Comparison of ENCODE assay signal across 12 cellular contexts in genomic region chr19:56114711-56115110, GRCh38. TPM values are rescaled to one million over a fixed set of nuclear protein-coding genes. Genes with fewer than 3 reads are reported as not detected.
DNase-seq lines count a peak whose midpoint lies in the region; ATAC-seq, FAIRE-seq and TF ChIP-seq lines count a peak whose summit lies in the region.
"Had no signal": no experiment of that assay in that cellular context is flagged by ENCODE, and none has a peak within 500 bp of the region (broad histone marks: within the 10 kb centered on the region; RNA-seq: fewer than 3 reads in every experiment).

No MANE protein-coding gene starts in this region.

- H3K23me2 ChIP-seq in H1 (ENCODE audit: low read depth, low read length) = no peaks in the 10 kb centered on the region

- H2BK120ac ChIP-seq in H1 (replicated peaks; ENCODE audit: low read depth, low read length) = no peak overlapping the region

- peaks cover 20% of the 10 kb centered on the region for H3K79me1 ChIP-seq in H1 (ENCODE audit: low read depth, low read length)

- 0 out of 3 replicates have a peak, but pooled peaks of 1 of the 2 experiments have one; percentile 17 for TF ChIP-seq POLR2A in H1 (IDR thresholded peaks at IDR 0.05; ENCODE audit: control extremely low read depth in 1 of 2, low read depth in 2 of 2, low read length in 2 of 2)

- CTCF ChIA-PET in H1 (lab: Charles Lee; ENCODE audit: partially characterized antibody) = interaction anchor here (0.9 to 2.0 kb wide), 4 partner anchors 12 to 48 kb away, joined by 3 to 6 read pairs (median 3); no protein-coding TSS in a partner anchor
- CTCF ChIA-PET in activated CD8-positive, alpha-beta memory T cell treated with anti-CD3 and anti-CD28 coated beads, Interleukin-2, amount 10 ng/mL, durations not matched to agents 7 days and 5 days (lab: Charles Lee) = no interaction called here

- POLR2A ChIA-PET in H1 (lab: Charles Lee; ENCODE audit: partially characterized antibody) = interaction anchor here (0.6 to 2.3 kb wide), 5 partner anchors 10 to 139 kb away, joined by 3 to 7 read pairs (median 3); no protein-coding TSS in a partner anchor

- no peak for TF ChIP-seq EP300 in H1 (IDR thresholded peaks at IDR 0.05; ENCODE audit: borderline replicate concordance in 1 of 2, low read depth in 2 of 2, low read length in 2 of 2)

- DNase-seq in T-helper 1 cell (no peak), HFFc6 (no peak), H1 (ENCODE audit: low read depth in 1 of 2, low spot score in 2 of 2) (no peak), osteoblast (ENCODE audit: insufficient read length, low spot score, missing footprints) (peak; percentile 55), endothelial cell (ENCODE audit: low spot score) (no peak)
- DNase-seq in activated CD8-positive, alpha-beta memory T cell treated with anti-CD3 and anti-CD28 coated beads, Interleukin-2, amount 10 ng/mL, durations not matched to agents 7 days and 5 days = no peak
- DNase-seq: foreskin melanocyte, NCI-H1694 treated with DMSO at 0.1 percent for 48 hours, SHP77 had no signal

- no peak overlapping the region for H2AFZ ChIP-seq in H1 (ENCODE audit: low read length)
- no peak overlapping the region for H2AFZ ChIP-seq in osteoblast (ENCODE audit: low read length)

- TF ChIP-seq CTCF in HFFc6 (IDR thresholded peaks at IDR 0.05) (no peak), H1 (IDR thresholded peaks at IDR 0.05; ENCODE audit: control extremely low read depth in 1 of 3, insufficient read depth in 1 of 3, low read depth in 1 of 3, low read length in 3 of 3) (no peak), osteoblast (IDR thresholded peaks at IDR 0.05; ENCODE audit: extremely low read depth, low read depth, low read length) (no peak), endothelial cell (IDR thresholded peaks at IDR 0.05; ENCODE audit: unreplicated experiment) (no peak)

- H2BK15ac ChIP-seq in H1 (ENCODE audit: low read length) = no peak overlapping the region

- peak overlapping the region; percentile 66; the same call in 1 of the 2 replicates for H2BK5ac ChIP-seq in H1 (ENCODE audit: low read depth, low read length)

- H3K27me3 Mint-ChIP-seq in T-helper 1 cell treated with Interleukin-12 subunit alpha and Interleukin-12 subunit beta and Interleukin-4 antibody, amounts not matched to agents 30 μg/mL and 1 μg/mL, for 36 hours (ENCODE audit: low read depth) = no peaks in the 10 kb centered on the region
- H3K27me3 Mint-ChIP-seq in HFFc6 (ENCODE audit: insufficient read depth) (peaks cover 1% of the 10 kb centered on the region), endothelial cell (ENCODE audit: unreplicated experiment) (peaks cover 15% of the 10 kb centered on the region)
- H3K27me3 Mint-ChIP-seq in activated CD8-positive, alpha-beta memory T cell treated with anti-CD3 and anti-CD28 coated beads, Interleukin-2, amount 10 ng/mL, durations not matched to agents 7 days and 5 days = no peaks in the 10 kb centered on the region

- H3K4me3 ChIP-seq in H1 (ENCODE audit: extremely low read depth in 1 of 4, insufficient read depth in 2 of 4, low read depth in 3 of 4, low read length in 4 of 4) = no peak overlapping the region
- H3K4me3 ChIP-seq in osteoblast (ENCODE audit: insufficient read depth, low read length) = no peak overlapping the region

- H4K20me1 ChIP-seq in H1 (replicated peaks in 1 of 2; ENCODE audit: control insufficient read depth in 1 of 2, insufficient read depth in 2 of 2, low read length in 2 of 2) = peaks cover 45 to 52% of the 10 kb centered on the region in 2 experiments
- H4K20me1 ChIP-seq in osteoblast (ENCODE audit: insufficient read depth, low read length) = peaks cover 84% of the 10 kb centered on the region

- WGBS in H1 (ENCODE audit: extremely low coverage in 1 of 2, insufficient coverage in 1 of 2, insufficient read length in 1 of 2, insufficient replicate concordance in 2 of 2, low coverage in 1 of 2, low lambda C conversion rate in 2 of 2, missing lambda C conversion rate in 1 of 2), 2 experiments = 90% methylated on average over 10 of the region's 10 CpGs; no CpG with 5 or more reads in 1 of the 2 experiments

- H3K27ac ChIP-seq in H1 (ENCODE audit: low read depth, low read length) (no peak overlapping the region), osteoblast (ENCODE audit: low read depth, low read length) (no peak overlapping the region)

- H3K56ac ChIP-seq in H1 (replicated peaks; ENCODE audit: insufficient read length, low read depth, low read length) = no peak overlapping the region

- no peak overlapping the region for H3K14ac ChIP-seq in H1 (ENCODE audit: insufficient read length)

- H3K9me3 ChIP-seq in H1 (ENCODE audit: insufficient read depth in 2 of 2, low read depth in 1 of 2, low read length in 1 of 2) (no peaks in the 10 kb centered on the region), osteoblast (ENCODE audit: low read depth, low read length) (no peaks in the 10 kb centered on the region)

- H3K27me3 ChIP-seq in H1 (replicated peaks in 1 of 4; ENCODE audit: control insufficient read depth in 3 of 4, extremely low read depth in 1 of 4, insufficient read depth in 3 of 4, low read length in 3 of 4) = no peaks in the 10 kb centered on the region
- H3K27me3 ChIP-seq in osteoblast (ENCODE audit: insufficient read depth, low read length) = no peaks in the 10 kb centered on the region

- H3K79me2 ChIP-seq in H1 (ENCODE audit: control insufficient read depth in 1 of 2, insufficient read depth in 2 of 2, low read length in 2 of 2) (peaks cover 72 to 99% of the 10 kb centered on the region in 2 experiments), osteoblast (ENCODE audit: insufficient read depth, low read length) (peaks cover 97% of the 10 kb centered on the region)

- no peak overlapping the region for H4K8ac ChIP-seq in H1 (ENCODE audit: extremely low read depth, insufficient read depth, low read length)

- H3K4me3 Mint-ChIP-seq in T-helper 1 cell treated with Interleukin-12 subunit alpha and Interleukin-12 subunit beta and Interleukin-4 antibody, amounts not matched to agents 30 μg/mL and 1 μg/mL, for 36 hours = no peak overlapping the region
- H3K4me3 Mint-ChIP-seq in HFFc6 (no peak overlapping the region), endothelial cell (ENCODE audit: unreplicated experiment) (no peak overlapping the region)
- H3K4me3 Mint-ChIP-seq in activated CD8-positive, alpha-beta memory T cell treated with anti-CD3 and anti-CD28 coated beads, Interleukin-2, amount 10 ng/mL, durations not matched to agents 7 days and 5 days = no peak overlapping the region

- H3K23ac ChIP-seq in H1 (ENCODE audit: insufficient read length) = no peak overlapping the region

- peaks cover 33% of the 10 kb centered on the region for H3K4me1 Mint-ChIP-seq in T-helper 1 cell treated with Interleukin-12 subunit alpha and Interleukin-12 subunit beta and Interleukin-4 antibody, amounts not matched to agents 30 μg/mL and 1 μg/mL, for 36 hours (ENCODE audit: low read depth)
- H3K4me1 Mint-ChIP-seq in HFFc6 (ENCODE audit: low read depth) (peaks cover 25% of the 10 kb centered on the region), endothelial cell (ENCODE audit: unreplicated experiment) (peaks cover 40% of the 10 kb centered on the region)
- H3K4me1 Mint-ChIP-seq in activated CD8-positive, alpha-beta memory T cell treated with anti-CD3 and anti-CD28 coated beads, Interleukin-2, amount 10 ng/mL, durations not matched to agents 7 days and 5 days = peaks cover 45% of the 10 kb centered on the region

- no peaks in the 10 kb centered on the region for H3K9me3 Mint-ChIP-seq in T-helper 1 cell treated with Interleukin-12 subunit alpha and Interleukin-12 subunit beta and Interleukin-4 antibody, amounts not matched to agents 30 μg/mL and 1 μg/mL, for 36 hours
- H3K9me3 Mint-ChIP-seq in HFFc6 (no peaks in the 10 kb centered on the region), endothelial cell (ENCODE audit: unreplicated experiment) (no peaks in the 10 kb centered on the region)
- no peaks in the 10 kb centered on the region for H3K9me3 Mint-ChIP-seq in activated CD8-positive, alpha-beta memory T cell treated with anti-CD3 and anti-CD28 coated beads, Interleukin-2, amount 10 ng/mL, durations not matched to agents 7 days and 5 days (ENCODE audit: low read depth)

- H3K36me3 ChIP-seq in H1 (ENCODE audit: control insufficient read depth in 2 of 4, insufficient read depth in 4 of 4, low read length in 3 of 4) (0 out of 8 replicates have a peak, but pooled peaks cover 0 to 3% (median under 1%) of the 10 kb centered on the region in 4 experiments), osteoblast (ENCODE audit: insufficient read depth, low read length) (peaks cover 7% of the 10 kb centered on the region)

- no peak overlapping the region; a peak in 1 of 7 replicates for H3K9ac ChIP-seq in H1 (replicated peaks in 1 of 4; ENCODE audit: extremely low read depth in 1 of 4, low read depth in 3 of 4, low read length in 3 of 4)

- no peak overlapping the region for H2BK12ac ChIP-seq in H1 (ENCODE audit: low read depth, low read length)

- H3K4me1 ChIP-seq in H1 (replicated peaks in 1 of 4; ENCODE audit: control insufficient read depth in 3 of 4, insufficient read depth in 4 of 4, low read length in 3 of 4) (peaks cover 6 to 46% (median 33%) of the 10 kb centered on the region in 4 experiments), osteoblast (ENCODE audit: insufficient read depth, low read length) (peaks cover 20% of the 10 kb centered on the region)

- no peak overlapping the region for H4K91ac ChIP-seq in H1 (replicated peaks; ENCODE audit: insufficient read length, low read length)

- ATAC-seq in activated CD8-positive, alpha-beta memory T cell treated with anti-CD3 and anti-CD28 coated beads, Interleukin-2, amount 10 ng/mL, durations not matched to agents 7 days and 5 days = no peak
- no peak for ATAC-seq in GM18519 (IDR thresholded peaks at IDR 0.05; ENCODE audit: low FRiP score, unreplicated experiment)

- no peak overlapping the region for H3K4ac ChIP-seq in H1 (replicated peaks; ENCODE audit: insufficient read length, low read depth, low read length)

- TF ChIP-seq RAD21 in H1 (IDR thresholded peaks at IDR 0.05 in 1 of 2, conservative IDR thresholded peaks at IDR 0.05 in 1 of 2; ENCODE audit: low read depth in 2 of 2, low read length in 2 of 2) = no peak

- no peak overlapping the region for H2AK5ac ChIP-seq in H1 (ENCODE audit: low read depth, low read length)

- H4K5ac ChIP-seq in H1 (ENCODE audit: insufficient read length, low read depth, low read length) = no peak overlapping the region

- H3K4me2 ChIP-seq in H1 (ENCODE audit: insufficient read depth in 1 of 2, low read depth in 2 of 2, low read length in 2 of 2) = peak overlapping the region in 1 of 2 experiments; percentile 32; a peak in 2 of 4 replicates
- no peak overlapping the region for H3K4me2 ChIP-seq in osteoblast (ENCODE audit: insufficient read depth, low read length)

- H3K36me3 Mint-ChIP-seq in T-helper 1 cell treated with Interleukin-12 subunit alpha and Interleukin-12 subunit beta and Interleukin-4 antibody, amounts not matched to agents 30 μg/mL and 1 μg/mL, for 36 hours (ENCODE audit: low read depth) = peaks cover 2% of the 10 kb centered on the region
- H3K36me3 Mint-ChIP-seq in HFFc6 (ENCODE audit: low read depth) = peaks cover 4% of the 10 kb centered on the region
- H3K36me3 Mint-ChIP-seq in endothelial cell (ENCODE audit: low read depth, unreplicated experiment) = peaks cover 9% of the 10 kb centered on the region
- peaks cover 3% of the 10 kb centered on the region for H3K36me3 Mint-ChIP-seq in activated CD8-positive, alpha-beta memory T cell treated with anti-CD3 and anti-CD28 coated beads, Interleukin-2, amount 10 ng/mL, durations not matched to agents 7 days and 5 days

- peak overlapping the region; percentile 47 for H3K27ac Mint-ChIP-seq in T-helper 1 cell treated with Interleukin-12 subunit alpha and Interleukin-12 subunit beta and Interleukin-4 antibody, amounts not matched to agents 30 μg/mL and 1 μg/mL, for 36 hours
- H3K27ac Mint-ChIP-seq in HFFc6 = peak overlapping the region; percentile 24; the same call in 1 of the 2 replicates
- H3K27ac Mint-ChIP-seq in endothelial cell (ENCODE audit: unreplicated experiment) = no peak overlapping the region
- H3K27ac Mint-ChIP-seq in activated CD8-positive, alpha-beta memory T cell treated with anti-CD3 and anti-CD28 coated beads, Interleukin-2, amount 10 ng/mL, durations not matched to agents 7 days and 5 days = no peak overlapping the region

- peak overlapping the region; percentile 48; the same call in 1 of the 2 replicates for H3K18ac ChIP-seq in H1 (ENCODE audit: extremely low read depth, low read length)

- H2BK20ac ChIP-seq in H1 (ENCODE audit: low read length) = no peak overlapping the region

- FAIRE-seq in H1 (lab: Jason Lieb, UNC) = no peak
- FAIRE-seq: A204.1 had no signal

RNA-seq across cellular contexts. Expression of gene ZNF787, which starts 6.4 kb away (rescaled TPM):
- total RNA-seq in HFFc6 (2021; fragmentation: NEBNext Ultra II Directional; extraction: Animal tissue kit (Norgen Biotek cat#: 25700)) = 10 to 100 TPM; 28.5 to 31.5 (median 29.5) TPM
- 56.0 and 57.3 TPM in 2 replicates for total RNA-seq in H1 (2021; fragmentation: NEBNext Ultra II Directional; extraction: Animal tissue kit (Norgen Biotek cat#: 25700))
- 19.7 and 37.8 TPM in 2 replicates for polyA plus RNA-seq in H1 (2011; rRNA removed)
- 31.1 TPM for polyA plus RNA-seq in H1 (2011; cell fraction: cytosol; rRNA removed)
- 44.7 TPM for polyA plus RNA-seq in H1 (2011; cell fraction: nucleus; rRNA removed)
- 24.6 to 37.3 TPM (median 32.1 TPM) in 4 replicates for polyA plus RNA-seq in H1 (2012, experiment 1 of 2)
- polyA plus RNA-seq in H1 (2012, experiment 2 of 2) = 26.0 TPM
- 35.4 TPM for polyA plus RNA-seq in H1 (2013, experiment 1 of 2)
- polyA plus RNA-seq in H1 (2013, experiment 2 of 2) = 34.1 TPM
- 7.3 and 7.9 TPM in 2 replicates for polyA minus RNA-seq in H1 (2011; rRNA and poly(A)+ RNA removed)
- polyA minus RNA-seq in H1 (2011; cell fraction: cytosol; rRNA and poly(A)+ RNA removed) = 37.4 TPM
- polyA minus RNA-seq in H1 (2011; cell fraction: nucleus; rRNA and poly(A)+ RNA removed) = 25.1 TPM
- total RNA-seq in osteoblast (23.6 and 27.5 TPM in 2 replicates), endothelial cell (ENCODE audit: unreplicated experiment) (31.2 TPM)
- 10 to 100 TPM; 34.7 to 36.7 TPM for total RNA-seq in activated CD8-positive, alpha-beta memory T cell treated with anti-CD3 and anti-CD28 coated beads, Interleukin-2, amount 10 ng/mL, durations not matched to agents 7 days and 5 days

RNA-seq across cellular contexts. Expression of gene ZNF444, which starts 26.4 kb away (rescaled TPM):
- 10 to 100 TPM; 20.6 to 28.4 (median 22.5) TPM for total RNA-seq in HFFc6 (2021; fragmentation: NEBNext Ultra II Directional; extraction: Animal tissue kit (Norgen Biotek cat#: 25700))
- total RNA-seq in H1 (2021; fragmentation: NEBNext Ultra II Directional; extraction: Animal tissue kit (Norgen Biotek cat#: 25700)) = 46.9 and 49.5 TPM in 2 replicates
- 54.5 and 87.3 TPM in 2 replicates for polyA plus RNA-seq in H1 (2011; rRNA removed)
- 52.7 TPM for polyA plus RNA-seq in H1 (2011; cell fraction: cytosol; rRNA removed)
- polyA plus RNA-seq in H1 (2011; cell fraction: nucleus; rRNA removed) = 82.7 TPM
- 29.2 to 41.5 TPM (median 39.9 TPM) in 4 replicates for polyA plus RNA-seq in H1 (2012, experiment 1 of 2)
- 29.3 TPM for polyA plus RNA-seq in H1 (2012, experiment 2 of 2)
- 29.2 TPM for polyA plus RNA-seq in H1 (2013, experiment 1 of 2)
- 27.9 TPM for polyA plus RNA-seq in H1 (2013, experiment 2 of 2)
- polyA minus RNA-seq in H1 (2011; rRNA and poly(A)+ RNA removed) = 4.0 and 7.3 TPM in 2 replicates
- 20.0 TPM for polyA minus RNA-seq in H1 (2011; cell fraction: cytosol; rRNA and poly(A)+ RNA removed)
- 22.2 TPM for polyA minus RNA-seq in H1 (2011; cell fraction: nucleus; rRNA and poly(A)+ RNA removed)
- 13.0 and 16.6 TPM in 2 replicates for total RNA-seq in osteoblast
- 40.8 TPM for total RNA-seq in endothelial cell (ENCODE audit: unreplicated experiment)
- 10 to 100 TPM; 29.3 to 32.5 TPM for total RNA-seq in activated CD8-positive, alpha-beta memory T cell treated with anti-CD3 and anti-CD28 coated beads, Interleukin-2, amount 10 ng/mL, durations not matched to agents 7 days and 5 days

Comparison
In these comparisons a context has a peak if more than half of its experiments do, and no peak if none do; other contexts are left out.
1. H3K27ac Mint-ChIP-seq: peak in T-helper 1 cell treated with Interleukin-12 subunit alpha and Interleukin-12 subunit beta and Interleukin-4 antibody, amounts not matched to agents 30 μg/mL and 1 μg/mL, for 36 hours (single experiment) and HFFc6 (single experiment); none in endothelial cell (single experiment) and activated CD8-positive, alpha-beta memory T cell treated with anti-CD3 and anti-CD28 coated beads, Interleukin-2, amount 10 ng/mL, durations not matched to agents 7 days and 5 days (single experiment).